ENCODE assay signal across 8 cellular contexts in genomic region chr10:5092375-5092774, GRCh38.
"Had no signal": no experiment of that assay in that cellular context is flagged by ENCODE, and none has a peak within 500 bp of the region (broad histone marks: within the 10 kb centered on the region; RNA-seq: fewer than 3 reads in every experiment).

No MANE protein-coding gene starts in this region.

- ATAC-seq: GM23338 had no signal

- H3K9me3 Mint-ChIP-seq: GM23338 had no signal

- H3K4me3 ChIP-seq: GM23338 had no signal

- H3K4me2 ChIP-seq: GM23338 had no signal

- H3K4me3 Mint-ChIP-seq: GM23338, H9, IgD-negative memory B cell had no signal

- FAIRE-seq: H1, H54, HTR-8/SVneo had no signal

- DNase-seq: H9, HCEC 1CT, KBM-7 had no signal

- H3K27ac Mint-ChIP-seq: GM23338, H9, IgD-negative memory B cell had no signal

- H2AFZ ChIP-seq: GM23338 had no signal

- H3K4me1 Mint-ChIP-seq: IgD-negative memory B cell had no signal
